ENCODE assay signal across 13 cellular contexts in genomic region chr6:27281105-27281539, GRCh38. TPM values are rescaled to one million over a fixed set of nuclear protein-coding genes. Genes with fewer than 3 reads are reported as not detected.
A peak's percentile ranks its signal among the peaks of the same experiment; 100 is the strongest.
DNase-seq lines count a peak whose midpoint lies in the region; ATAC-seq, FAIRE-seq and TF ChIP-seq lines count a peak whose summit lies in the region.
"Had no signal": no experiment of that assay in that cellular context is flagged by ENCODE, and none has a peak within 500 bp of the region (broad histone marks: within the 10 kb centered on the region; RNA-seq: fewer than 3 reads in every experiment).

No MANE protein-coding gene starts in this region.

- POLR2A ChIA-PET in HEK293 (lab: Yijun Ruan, JAX): interaction anchor here (1.0 to 2.5 kb wide), 2 partner anchors 15 to 29 kb away, joined by 6 to 16 read pairs; no protein-coding TSS in a partner anchor

- CTCF ChIA-PET in HEK293 (lab: Yijun Ruan, JAX): interaction anchor here (0.6 to 1.2 kb wide), 3 partner anchors 474 to 939 kb away, joined by 3 to 4 read pairs (median 3); no protein-coding TSS in a partner anchor

- H3K36me3 Mint-ChIP-seq in activated T-helper 2 cell treated with anti-CD3 and anti-CD28 coated beads, Interferon-gamma antibody, Interleukin-2, Interleukin-4, amounts not matched to agents 10 μg/mL and 5 μg/mL and 100 μg/mL, durations not matched to agents 14 hours and 24 hours and 36 hours (ENCODE audit: low read depth): peaks cover 11% of the 10 kb centered on the region

- TF ChIP-seq CTCF in HEK293 (tag by site-specific recombination; IDR thresholded peaks at IDR 0.05) (no peak), kidney (IDR thresholded peaks at IDR 0.05; ENCODE audit: borderline replicate concordance, extremely low read depth, insufficient read depth) (no peak), body of pancreas (IDR thresholded peaks at IDR 0.05) (no peak)

- H3K4me1 ChIP-seq in HEK293 (ENCODE audit: control insufficient read depth, insufficient read depth, low read length) (no peaks in the 10 kb centered on the region), kidney (ENCODE audit: control insufficient read depth in 1 of 2, insufficient read depth in 1 of 2, low read depth in 1 of 2, low read length in 2 of 2) (no peaks in the 10 kb centered on the region), body of pancreas (no peaks in the 10 kb centered on the region)

- H3K27ac ChIP-seq in HEK293 (ENCODE audit: extremely low read depth, low read depth, low read length): peak overlapping the region; percentile 54
- no peak overlapping the region for H3K27ac ChIP-seq in kidney (ENCODE audit: low read depth in 2 of 2, low read length in 2 of 2)
- no peak overlapping the region for H3K27ac ChIP-seq in body of pancreas
- H3K27ac ChIP-seq: left lung, tibial nerve had no signal

- no peak overlapping the region for H3K9ac ChIP-seq in kidney (ENCODE audit: low read length in 2 of 2)

- peaks cover 29% of the 10 kb centered on the region for H3K9me3 Mint-ChIP-seq in activated T-helper 2 cell treated with anti-CD3 and anti-CD28 coated beads, Interferon-gamma antibody, Interleukin-2, Interleukin-4, amounts not matched to agents 10 μg/mL and 5 μg/mL and 100 μg/mL, durations not matched to agents 14 hours and 24 hours and 36 hours

- ATAC-seq in body of pancreas: no peak
- ATAC-seq: left lung had no signal

- H3K27ac Mint-ChIP-seq in activated T-helper 2 cell treated with anti-CD3 and anti-CD28 coated beads, Interferon-gamma antibody, Interleukin-2, Interleukin-4, amounts not matched to agents 10 μg/mL and 5 μg/mL and 100 μg/mL, durations not matched to agents 14 hours and 24 hours and 36 hours: no peak overlapping the region
- H3K27ac Mint-ChIP-seq: CD14-positive monocyte had no signal

- no peak for TF ChIP-seq POLR2A in body of pancreas (IDR thresholded peaks at IDR 0.05)

- peak overlapping the region; percentile 59 for H3K4me3 ChIP-seq in HEK293 (ENCODE audit: low read depth, low read length)
- peak overlapping the region; percentile 74; the same call in 1 of the 2 replicates for H3K4me3 ChIP-seq in iPS-18c (ENCODE audit: insufficient read depth, low read depth, low read length)
- H3K4me3 ChIP-seq in kidney (ENCODE audit: low read length in 2 of 2): no peak overlapping the region
- no peak overlapping the region for H3K4me3 ChIP-seq in body of pancreas
- H3K4me3 ChIP-seq: left lung, tibial nerve had no signal

- H3K4me1 Mint-ChIP-seq in activated T-helper 2 cell treated with anti-CD3 and anti-CD28 coated beads, Interferon-gamma antibody, Interleukin-2, Interleukin-4, amounts not matched to agents 10 μg/mL and 5 μg/mL and 100 μg/mL, durations not matched to agents 14 hours and 24 hours and 36 hours (ENCODE audit: low read depth): peaks cover 18% of the 10 kb centered on the region

- in situ Hi-C loops in ACHN (cut with HindIII; ENCODE audit: low pct_ligation_motif_present, low pct_unique_long_range_greater_than_20kb, low sequenced_read_pairs) (no loop called here), SK-MEL-5 (cut with HindIII; ENCODE audit: low pct_unique_long_range_greater_than_20kb, low sequenced_read_pairs) (no loop called here)

- intact Hi-C loops in kidney (cut with DNase I) (no loop called here), body of pancreas (cut with DNase I) (no loop called here)
- intact Hi-C loops in activated T-helper 2 cell treated with anti-CD3 and anti-CD28 coated beads, Interferon-gamma antibody, Interleukin-2, Interleukin-4, amounts not matched to agents 10 μg/mL and 5 μg/mL and 100 μg/mL, durations not matched to agents 14 hours and 24 hours and 36 hours (cut with micrococcal nuclease): loop anchor here (2.0 to 10.0 kb wide), 3 partner anchors 46 to 268 kb away; no protein-coding TSS in a partner anchor

- no peak for FAIRE-seq in kidney (lab: Jason Lieb, UNC)

- peak; percentile 34 for DNase-seq in ACHN
- DNase-seq in SK-MEL-5 (ENCODE audit: low read depth, low spot score): peak; percentile 77
- DNase-seq in kidney: no peak
- no peak for DNase-seq in NK-92 treated with Interleukin-12 subunit alpha and Interleukin-12 subunit beta, amount 100 ng/mL, for 24 hours (lab: John Stamatoyannopoulos, UW)
- no peak for DNase-seq in body of pancreas
- DNase-seq in activated T-helper 2 cell treated with anti-CD3 and anti-CD28 coated beads, Interferon-gamma antibody, Interleukin-2, Interleukin-4, amounts not matched to agents 10 μg/mL and 5 μg/mL and 100 μg/mL, durations not matched to agents 14 hours and 24 hours and 36 hours (ENCODE audit: low spot score): no peak
- DNase-seq: activated CD8-positive, alpha-beta memory T cell treated with anti-CD3 and anti-CD28 coated beads for 24 hours; left lung had no signal

- peaks cover 0 to 12% of the 10 kb centered on the region in 2 donors for H3K27me3 ChIP-seq in body of pancreas

- no peaks in the 10 kb centered on the region for H3K36me3 ChIP-seq in HEK293 (ENCODE audit: control insufficient read depth in 2 of 2, insufficient read depth in 1 of 2, low read length in 2 of 2)
- no peaks in the 10 kb centered on the region for H3K36me3 ChIP-seq in kidney (ENCODE audit: control insufficient read depth in 1 of 2, insufficient read depth in 2 of 2, low read length in 2 of 2)
- H3K36me3 ChIP-seq in body of pancreas (replicated peaks in 1 of 2; ENCODE audit: insufficient read depth in 1 of 2, low read depth in 2 of 2): no peaks in the 10 kb centered on the region
- H3K36me3 ChIP-seq: left lung, tibial nerve had no signal

- 8 to 9% methylated on average over 13 of the region's 13 CpGs for WGBS in body of pancreas, 2 donors

- H3K4me3 Mint-ChIP-seq in activated T-helper 2 cell treated with anti-CD3 and anti-CD28 coated beads, Interferon-gamma antibody, Interleukin-2, Interleukin-4, amounts not matched to agents 10 μg/mL and 5 μg/mL and 100 μg/mL, durations not matched to agents 14 hours and 24 hours and 36 hours (ENCODE audit: low read depth): no peak overlapping the region

- peaks cover 75% of the 10 kb centered on the region for H3K27me3 Mint-ChIP-seq in activated T-helper 2 cell treated with anti-CD3 and anti-CD28 coated beads, Interferon-gamma antibody, Interleukin-2, Interleukin-4, amounts not matched to agents 10 μg/mL and 5 μg/mL and 100 μg/mL, durations not matched to agents 14 hours and 24 hours and 36 hours (ENCODE audit: low read depth)

- no peaks in the 10 kb centered on the region for H3K9me3 ChIP-seq in HEK293 (ENCODE audit: control insufficient read depth, insufficient read depth, low read depth, low read length)
- no peaks in the 10 kb centered on the region for H3K9me3 ChIP-seq in iPS-18c (ENCODE audit: control insufficient read depth, insufficient read depth, low read length)
- peaks cover 8% of the 10 kb centered on the region in 2 donors for H3K9me3 ChIP-seq in kidney (ENCODE audit: control insufficient read depth in 1 of 2, low read length in 2 of 2)
- peaks cover 0 to 15% (median 0%) of the 10 kb centered on the region in 3 donors for H3K9me3 ChIP-seq in body of pancreas

TF ChIP-seq in HEK293, 187 proteins besides CTCF, POLR2A, EP300 and RAD21 (continues in another document):
- TF ChIP-seq PRDM6 (tag by site-specific recombination; IDR thresholded peaks at IDR 0.05) (no peak), ZNF169 (tag by site-specific recombination; IDR thresholded peaks at IDR 0.05) (no peak), ZNF707 (tag by site-specific recombination; IDR thresholded peaks at IDR 0.05) (no peak), BCL11B (tag by site-specific recombination; IDR thresholded peaks at IDR 0.05; ENCODE audit: low read depth) (no peak), ZNF501 (tag by site-specific recombination; IDR thresholded peaks at IDR 0.05) (no peak), GLIS2 (tag by site-specific recombination; IDR thresholded peaks at IDR 0.05) (no peak)

RNA-seq across cellular contexts. Expression of gene POM121L2, which starts 31.0 kb away (rescaled TPM):
- total RNA-seq in SK-MEL-5 (2014; rRNA removed; shearing (Covaris generic)): 0.05 TPM in 1 of 2 replicates, not detected in the other
- polyA plus RNA-seq in SK-MEL-5 (2015; cell fraction: cytosol; rRNA removed): 0.43 TPM in 2 replicates
- polyA plus RNA-seq in SK-MEL-5 (2015; cell fraction: nucleus; rRNA removed): 0.39 TPM in 1 of 2 replicates, not detected in the other
- total RNA-seq in kidney (not detected), body of pancreas (not detected)
- polyA plus RNA-seq in kidney (ENCODE audit: insufficient read depth, low read depth, low replicate concordance): not detected
- not detected in 2 replicates for total RNA-seq in activated T-helper 2 cell treated with anti-CD3 and anti-CD28 coated beads, Interferon-gamma antibody, Interleukin-2, Interleukin-4, amounts not matched to agents 10 μg/mL and 5 μg/mL and 100 μg/mL, durations not matched to agents 14 hours and 24 hours and 36 hours
- total RNA-seq: left lung, tibial nerve had no signal
- polyA plus RNA-seq: CD14-positive monocyte, esophagus had no signal

RNA-seq across cellular contexts. Expression of gene PRSS16, which starts 33.6 kb away (rescaled TPM):
- total RNA-seq in SK-MEL-5 (2014; rRNA removed; shearing (Covaris generic)): 4.9 and 5.2 TPM in 2 replicates
- 8.9 and 14.3 TPM in 2 replicates for polyA plus RNA-seq in SK-MEL-5 (2015; cell fraction: cytosol; rRNA removed)
- 14.2 and 30.3 TPM in 2 replicates for polyA plus RNA-seq in SK-MEL-5 (2015; cell fraction: nucleus; rRNA removed)
- total RNA-seq in kidney (11.2 TPM), body of pancreas (10 to 100 TPM; 10.9 to 43.8 TPM)
- 5.1 TPM for polyA plus RNA-seq in kidney (ENCODE audit: insufficient read depth, low read depth, low replicate concordance)
- total RNA-seq in activated T-helper 2 cell treated with anti-CD3 and anti-CD28 coated beads, Interferon-gamma antibody, Interleukin-2, Interleukin-4, amounts not matched to agents 10 μg/mL and 5 μg/mL and 100 μg/mL, durations not matched to agents 14 hours and 24 hours and 36 hours: 0.55 and 0.57 TPM in 2 replicates
- total RNA-seq: tibial nerve had no signal
- polyA plus RNA-seq: CD14-positive monocyte had no signal

Comparison
In these comparisons a context has a peak if more than half of its experiments do, and no peak if none do; other contexts are left out.
1. DNase-seq: peak in ACHN (single experiment) and SK-MEL-5 (single experiment); none in kidney (single experiment), NK-92 treated with Interleukin-12 subunit alpha and Interleukin-12 subunit beta, amount 100 ng/mL, for 24 hours (single experiment), body of pancreas (0 of 4) and activated T-helper 2 cell treated with anti-CD3 and anti-CD28 coated beads, Interferon-gamma antibody, Interleukin-2, Interleukin-4, amounts not matched to agents 10 μg/mL and 5 μg/mL and 100 μg/mL, durations not matched to agents 14 hours and 24 hours and 36 hours (single experiment).
2. H3K4me3 ChIP-seq: peak in HEK293 (single experiment) and iPS-18c (single experiment); none in kidney (0 of 2) and body of pancreas (0 of 2).